In the genomic region with DNA sequence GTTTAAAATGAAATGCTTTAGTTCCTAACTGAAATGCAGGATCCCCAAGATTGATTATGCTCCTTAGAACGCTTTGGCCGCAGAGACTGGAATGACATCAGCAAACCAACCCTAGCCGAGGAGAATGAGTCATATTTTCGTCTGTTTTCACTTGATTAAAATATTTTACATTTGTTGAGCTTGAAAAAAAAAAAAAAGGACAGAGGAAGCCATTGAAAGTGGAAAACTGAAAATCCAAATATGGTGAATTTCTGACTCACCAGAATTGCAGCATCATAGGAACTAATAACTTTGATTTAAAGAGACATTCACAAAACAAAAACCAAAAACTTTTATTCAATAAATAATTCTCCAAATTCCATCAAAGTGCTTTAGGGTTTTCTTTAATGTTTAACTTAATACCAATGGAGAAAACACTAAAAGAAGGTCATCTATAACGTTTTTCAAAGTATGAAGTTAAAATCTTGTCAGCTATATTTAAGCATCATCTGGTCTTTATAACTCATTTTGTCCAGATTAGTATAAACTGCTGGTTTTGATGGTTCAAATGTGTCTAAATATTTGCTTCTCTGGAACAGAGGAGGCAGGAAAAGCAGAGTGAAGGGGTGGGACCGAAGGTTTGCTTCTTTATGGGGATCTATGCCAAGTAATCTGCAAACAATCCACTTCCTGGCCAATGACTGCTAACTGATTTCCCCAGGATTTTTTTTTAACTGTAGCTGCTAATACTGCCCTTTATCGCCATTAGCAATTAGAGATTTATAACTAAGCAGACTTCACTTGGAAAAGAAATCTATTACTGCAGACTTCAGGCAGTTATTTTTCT, we compare ENCODE assay signal across 8 cellular contexts. TPM values are rescaled to one million over a fixed set of nuclear protein-coding genes. Genes with fewer than 3 reads are reported as not detected.
DNase-seq lines count a peak whose midpoint lies in the region; ATAC-seq and TF ChIP-seq lines count a peak whose summit lies in the region.

No MANE protein-coding gene starts in this region.

- peaks cover 12% of the 10 kb centered on the region for H3K4me1 ChIP-seq in endodermal cell (ENCODE audit: control insufficient read depth, insufficient read depth, low read length)

- H3K4me3 ChIP-seq in MG63 (peak overlapping the region; percentile 18), endodermal cell (ENCODE audit: low read length) (no peak overlapping the region)

- H3K9me3 ChIP-seq in MG63 (no peaks in the 10 kb centered on the region), endodermal cell (ENCODE audit: control insufficient read depth, low read length) (no peaks in the 10 kb centered on the region)

- DNase-seq in AG20443 (ENCODE audit: low spot score) = peak; percentile 82
- peak; percentile 76 for DNase-seq in MG63
- no peak for DNase-seq in endodermal cell
- no peak for DNase-seq in nephron progenitor cell
- no peak for DNase-seq in caudate nucleus (lab: John Stamatoyannopoulos, UW)

- H3K27me3 ChIP-seq in MG63 = no peaks in the 10 kb centered on the region
- no peaks in the 10 kb centered on the region for H3K27me3 ChIP-seq in endodermal cell (ENCODE audit: control insufficient read depth, insufficient read depth, low read length, poor library complexity, severe bottlenecking)

- H3K36me3 ChIP-seq in MG63 (no peaks in the 10 kb centered on the region), endodermal cell (ENCODE audit: control insufficient read depth, insufficient read depth, low read length) (no peaks in the 10 kb centered on the region)

- H3K4me3 Mint-ChIP-seq in endodermal cell = no peak overlapping the region
- H3K4me3 Mint-ChIP-seq in nephron progenitor cell = no peak overlapping the region

- peaks cover 41% of the 10 kb centered on the region for H3K4me1 Mint-ChIP-seq in endodermal cell
- H3K4me1 Mint-ChIP-seq in nephron progenitor cell = peaks cover 28% of the 10 kb centered on the region

- TF ChIP-seq CTCF in endodermal cell (conservative IDR thresholded peaks at IDR 0.05) = no peak
- no peak for TF ChIP-seq CTCF in nephron progenitor cell (IDR thresholded peaks at IDR 0.05)

- H3K9me3 Mint-ChIP-seq in endodermal cell = no peaks in the 10 kb centered on the region
- no peaks in the 10 kb centered on the region for H3K9me3 Mint-ChIP-seq in nephron progenitor cell

- no peak overlapping the region for H3K27ac ChIP-seq in endodermal cell (ENCODE audit: low read depth, low read length)
- no peak overlapping the region for H3K27ac ChIP-seq in caudate nucleus (ENCODE audit: low read depth, low read length)

- H3K27ac Mint-ChIP-seq in endodermal cell = peak overlapping the region; percentile 86
- H3K27ac Mint-ChIP-seq in nephron progenitor cell = peak overlapping the region; percentile 75

- whole genome bisulfite sequencing in endodermal cell (ENCODE audit: insufficient coverage in 1 of 2, insufficient read length in 1 of 2), 2 experiments = 56 to 61% methylated on average over 6 to 7 of the region's 7 CpGs

- H3K27me3 Mint-ChIP-seq in endodermal cell (ENCODE audit: insufficient read depth) (no peaks in the 10 kb centered on the region), nephron progenitor cell (ENCODE audit: low read depth, poor library complexity) (peaks cover 4% of the 10 kb centered on the region)

- H3K9ac ChIP-seq in endodermal cell (ENCODE audit: extremely low read depth, low read length, poor library complexity, severe bottlenecking) = no peak overlapping the region

- ATAC-seq in HG02981 (IDR thresholded peaks at IDR 0.05; ENCODE audit: unreplicated experiment) (no peak), HG03565 (IDR thresholded peaks at IDR 0.05; ENCODE audit: unreplicated experiment) (no peak), GM21529 (IDR thresholded peaks at IDR 0.05; ENCODE audit: unreplicated experiment) (no peak)

- H3K36me3 Mint-ChIP-seq in endodermal cell (ENCODE audit: low read depth) = no peaks in the 10 kb centered on the region
- no peaks in the 10 kb centered on the region for H3K36me3 Mint-ChIP-seq in nephron progenitor cell (ENCODE audit: low read depth)

RNA-seq across cellular contexts. Expression of gene COL5A2, which starts 30.9 kb away (rescaled TPM):
- total RNA-seq in MG63 (2014; rRNA removed; shearing (Covaris generic); ENCODE audit: low replicate concordance) = 488 and 513 TPM in 2 replicates
- total RNA-seq in endodermal cell = 100 to 1,000 TPM; 117 to 153 TPM
- polyA plus RNA-seq in endodermal cell (2013, experiment 1 of 2) = 104 TPM
- polyA plus RNA-seq in endodermal cell (2013, experiment 2 of 2) = 133 TPM

Comparison
In these comparisons a context has a peak if more than half of its experiments do, and no peak if none do; other contexts are left out.
1. DNase-seq: peak in AG20443 (single experiment) and MG63 (single experiment); none in endodermal cell (single experiment), nephron progenitor cell (single experiment) and caudate nucleus (0 of 61).